21 cellular contexts compared by ENCODE assay signal in genomic region chr3:38989932-38990510, GRCh38.
A peak's percentile ranks its signal among the peaks of the same experiment; 100 is the strongest.
DNase-seq lines count a peak whose midpoint lies in the region; ATAC-seq, FAIRE-seq and TF ChIP-seq lines count a peak whose summit lies in the region.
"Had no signal": no experiment of that assay in that cellular context is flagged by ENCODE, and none has a peak within 500 bp of the region (broad histone marks: within the 10 kb centered on the region; RNA-seq: fewer than 3 reads in every experiment).

No MANE protein-coding gene starts in this region.

- no TSS peak for BruUV-seq in A673 (replicated peaks; lab: Mats Ljungman, UMichigan)

- no peak overlapping the region for H2AK5ac ChIP-seq in mesendoderm (ENCODE audit: low read length)

- no peak overlapping the region for H3K4ac ChIP-seq in mesendoderm (ENCODE audit: low read depth, low read length)

- H3K79me1 ChIP-seq in mesendoderm (ENCODE audit: low read length) = no peaks in the 10 kb centered on the region

- no peak overlapping the region for H3K23ac ChIP-seq in mesendoderm (ENCODE audit: low read length)

- H3K27ac Mint-ChIP-seq in astrocyte (ENCODE audit: unreplicated experiment) = no peak overlapping the region

- CTCF ChIA-PET in A673 (lab: Charles Lee) = interaction anchor here (0.8 kb wide), 1 partner anchor 10 kb away, joined by 3 read pairs; no protein-coding TSS in a partner anchor
- CTCF ChIA-PET in HEK293 (lab: Yijun Ruan, JAX) = interaction anchor here (0.7 to 2.7 kb wide), 2 partner anchors 10 to 41 kb away, joined by 3 to 16 read pairs; no protein-coding TSS in a partner anchor

- H3K27me3 ChIP-seq in A673 (replicated peaks; ENCODE audit: insufficient read depth, low read depth, low read length, poor library complexity) = peaks cover 7% of the 10 kb centered on the region
- no peaks in the 10 kb centered on the region for H3K27me3 ChIP-seq in astrocyte (ENCODE audit: insufficient read depth, low read length)
- H3K27me3 ChIP-seq in mesendoderm (ENCODE audit: insufficient read depth, low read length, poor library complexity) = no peaks in the 10 kb centered on the region
- no peaks in the 10 kb centered on the region for H3K27me3 ChIP-seq in right lobe of liver

- H2BK5ac ChIP-seq in mesendoderm (ENCODE audit: low read length) = no peak overlapping the region

- no peaks in the 10 kb centered on the region for H4K20me1 ChIP-seq in astrocyte (ENCODE audit: insufficient read depth, low read length)

- peaks cover 4% of the 10 kb centered on the region for H3K27me3 Mint-ChIP-seq in astrocyte (ENCODE audit: low read depth, unreplicated experiment)

- H3K36me3 ChIP-seq in A673 (ENCODE audit: insufficient read depth, low read length, poor library complexity, severe bottlenecking) (no peaks in the 10 kb centered on the region), HEK293 (ENCODE audit: control insufficient read depth in 2 of 2, insufficient read depth in 1 of 2, low read length in 2 of 2) (no peaks in the 10 kb centered on the region), astrocyte (ENCODE audit: insufficient read depth, low read length) (no peaks in the 10 kb centered on the region), mesendoderm (ENCODE audit: control insufficient read depth, insufficient read depth, low read length) (no peaks in the 10 kb centered on the region), right lobe of liver (no peaks in the 10 kb centered on the region)

- no peak overlapping the region for H2AFZ ChIP-seq in astrocyte (ENCODE audit: low read depth, low read length)
- H2AFZ ChIP-seq: PC-9 had no signal

- H3K9ac ChIP-seq in astrocyte (ENCODE audit: low read length) = no peak overlapping the region
- H3K9ac ChIP-seq in mesendoderm (ENCODE audit: low read length) = no peak overlapping the region
- H3K9ac ChIP-seq: KMS-11 had no signal

- TF ChIP-seq CTCF in A673 (conservative IDR thresholded peaks at IDR 0.05; ENCODE audit: low read depth, low read length) (no peak), HEK293 (tag by site-specific recombination; IDR thresholded peaks at IDR 0.05) (no peak), astrocyte (IDR thresholded peaks at IDR 0.05; ENCODE audit: insufficient read depth, low read depth, low read length) (no peak), right lobe of liver (IDR thresholded peaks at IDR 0.05) (no peak)

- H4K5ac ChIP-seq in mesendoderm (ENCODE audit: low read length) = no peak overlapping the region

- H3K4me1 ChIP-seq in A673 (ENCODE audit: insufficient read depth, low read length, poor library complexity, severe bottlenecking) (no peaks in the 10 kb centered on the region), HEK293 (ENCODE audit: control insufficient read depth, insufficient read depth, low read length) (no peaks in the 10 kb centered on the region), astrocyte (ENCODE audit: insufficient read depth, low read length) (peaks cover 43% of the 10 kb centered on the region), mesendoderm (ENCODE audit: control insufficient read depth, low read depth, low read length) (no peaks in the 10 kb centered on the region), right lobe of liver (no peaks in the 10 kb centered on the region)

- no peaks in the 10 kb centered on the region for H3K9me3 ChIP-seq in A673 (ENCODE audit: low read depth, low read length, poor library complexity, severe bottlenecking)
- no peaks in the 10 kb centered on the region for H3K9me3 ChIP-seq in HEK293 (ENCODE audit: control insufficient read depth, insufficient read depth, low read depth, low read length)
- no peaks in the 10 kb centered on the region for H3K9me3 ChIP-seq in astrocyte (ENCODE audit: insufficient read depth, low read depth, low read length)
- H3K9me3 ChIP-seq in right lobe of liver = no peaks in the 10 kb centered on the region

- H3K18ac ChIP-seq in mesendoderm (ENCODE audit: low read length) = no peak overlapping the region

- H2BK120ac ChIP-seq in mesendoderm (ENCODE audit: low read depth, low read length) = no peak overlapping the region

- no peak for TF ChIP-seq POLR2A in right lobe of liver (IDR thresholded peaks at IDR 0.05)

- POLR2A ChIA-PET in A673 (lab: Charles Lee; ENCODE audit: low non-redundant PET) = no interaction called here
- POLR2A ChIA-PET in HEK293 (lab: Yijun Ruan, JAX) = no interaction called here

- peak; percentile 25 for DNase-seq in A673 (ENCODE audit: low spot score)
- DNase-seq in astrocyte (ENCODE audit: low read depth) = no peak
- peak; percentile 32 for DNase-seq in mesendoderm
- DNase-seq in NCI-H774 (lab: John Stamatoyannopoulos, UW) = no peak
- DNase-seq in right lobe of liver = no peak
- no peak for DNase-seq in frontal cortex (ENCODE audit: low spot score in 2 of 2)
- no peak for DNase-seq in NCI-H2227 (lab: John Stamatoyannopoulos, UW; ENCODE audit: unreplicated experiment)
- DNase-seq: COR-L47, GOT3, NCI-H1105 treated with DMSO at 0.1 percent for 48 hours, NCI-H187 treated with DMSO at 0.1 percent for 48 hours, NCI-H2171 treated with DMSO at 0.1 percent for 48 hours, NCI-H524, PC-9 had no signal

- H3K36me3 Mint-ChIP-seq in astrocyte (ENCODE audit: low read depth, unreplicated experiment) = no peaks in the 10 kb centered on the region
- H3K36me3 Mint-ChIP-seq: CD14-positive monocyte had no signal

- H3K79me2 ChIP-seq in astrocyte (ENCODE audit: insufficient read depth, low read length) (no peaks in the 10 kb centered on the region), mesendoderm (ENCODE audit: control insufficient read depth, insufficient read depth, low read length) (no peaks in the 10 kb centered on the region)

- no peak overlapping the region for H4K8ac ChIP-seq in mesendoderm (ENCODE audit: low read depth, low read length)

- no peaks in the 10 kb centered on the region for H3K9me3 Mint-ChIP-seq in astrocyte (ENCODE audit: unreplicated experiment)

- H3K4me2 ChIP-seq in astrocyte (ENCODE audit: low read length) (peak overlapping the region; percentile 32), mesendoderm (ENCODE audit: low read length) (no peak overlapping the region)
- H3K4me2 ChIP-seq: KMS-11, PC-9 had no signal

- ATAC-seq in right lobe of liver = no peak
- ATAC-seq: GM12878 had no signal

- H3K4me1 Mint-ChIP-seq in astrocyte (ENCODE audit: low read depth, unreplicated experiment) = peaks cover 13% of the 10 kb centered on the region
- H3K4me1 Mint-ChIP-seq: CD14-positive monocyte had no signal

- H3K56ac ChIP-seq in mesendoderm (ENCODE audit: low read length) = no peak overlapping the region

- H3K27ac ChIP-seq in A673 (ENCODE audit: low read depth, low read length, poor library complexity, severe bottlenecking) (no peak overlapping the region), HEK293 (ENCODE audit: extremely low read depth, low read depth, low read length) (no peak overlapping the region), astrocyte (ENCODE audit: low read depth, low read length) (no peak overlapping the region), mesendoderm (ENCODE audit: low read depth, low read length) (no peak overlapping the region), right lobe of liver (no peak overlapping the region)
- H3K27ac ChIP-seq: KMS-11, PC-9, SK-N-MC had no signal

- H2BK15ac ChIP-seq in mesendoderm (replicated peaks; ENCODE audit: low read depth) = no peak overlapping the region

- no CpG with 5 or more reads among the region's 7 CpGs for WGBS in mesendoderm (ENCODE audit: extremely low coverage, insufficient coverage, low lambda C conversion rate)
- WGBS in right lobe of liver (ENCODE audit: insufficient coverage, low coverage, low lambda C conversion rate, missing lambda C conversion rate) = 64% methylated on average over 5 of the region's 7 CpGs

- H3K4me3 Mint-ChIP-seq in astrocyte (ENCODE audit: unreplicated experiment) = no peak overlapping the region
- H3K4me3 Mint-ChIP-seq: CD14-positive monocyte had no signal

- intact Hi-C loops in A673 (cut with micrococcal nuclease; ENCODE audit: unreplicated experiment) (no loop called here), right lobe of liver (cut with DNase I) (no loop called here)

- H3K4me3 ChIP-seq in A673 (ENCODE audit: low read depth, low read length, poor library complexity, severe bottlenecking) = no peak overlapping the region
- no peak overlapping the region for H3K4me3 ChIP-seq in HEK293 (ENCODE audit: low read depth, low read length)
- H3K4me3 ChIP-seq in astrocyte (ENCODE audit: insufficient read depth, low read depth, low read length) = no peak overlapping the region
- no peak overlapping the region for H3K4me3 ChIP-seq in mesendoderm (ENCODE audit: low read length)
- no peak overlapping the region for H3K4me3 ChIP-seq in right lobe of liver
- H3K4me3 ChIP-seq: GM12878, PC-9, SK-N-MC had no signal

- FAIRE-seq in astrocyte (lab: Jason Lieb, UNC) (no peak), frontal cortex (lab: Jason Lieb, UNC) (no peak)
- FAIRE-seq: A204.1, GM12878, GM18507 had no signal

TF ChIP-seq in HEK293, 187 proteins besides CTCF, POLR2A, EP300 and RAD21 (continues in another document):
- peak; percentile 24; the same call in 1 of the 2 replicates for TF ChIP-seq ZBTB20 (tag by site-specific recombination; IDR thresholded peaks at IDR 0.05)
- TF ChIP-seq ZBTB44 (tag by site-specific recombination; IDR thresholded peaks at IDR 0.05) = no peak

Comparison
In these comparisons a context has a peak if more than half of its experiments do, and no peak if none do; other contexts are left out.
1. DNase-seq: peak in A673 (single experiment) and mesendoderm (single experiment); none in astrocyte (single experiment), NCI-H774 (single experiment), right lobe of liver (0 of 3), frontal cortex (0 of 2) and NCI-H2227 (single experiment).